21 cellular contexts compared by ENCODE assay signal in genomic region chr7:100972002-100972347, GRCh38. TPM values are rescaled to one million over a fixed set of nuclear protein-coding genes. Genes with fewer than 3 reads are reported as not detected.
DNase-seq lines count a peak whose midpoint lies in the region; ATAC-seq and TF ChIP-seq lines count a peak whose summit lies in the region.
"Had no signal": no experiment of that assay in that cellular context is flagged by ENCODE, and none has a peak within 500 bp of the region (broad histone marks: within the 10 kb centered on the region; RNA-seq: fewer than 3 reads in every experiment).

No MANE protein-coding gene starts in this region.

- TF ChIP-seq CTCF in activated CD8-positive, alpha-beta T cell treated with anti-CD3 and anti-CD28 coated beads for 36 hours (IDR thresholded peaks at IDR 0.05): no peak

- H3K9me3 Mint-ChIP-seq in activated T-helper 17 cell treated with anti-CD3 and anti-CD28 coated beads, Interleukin-2, amount 50 U/mL, for 72 hours: no peaks in the 10 kb centered on the region
- no peaks in the 10 kb centered on the region for H3K9me3 Mint-ChIP-seq in stimulated activated effector memory CD8-positive, alpha-beta T cell treated with anti-CD3 and anti-CD28 coated beads, Interleukin-12 subunit alpha, Interleukin-12 subunit beta, amount 100 ng/mL, for 72 hours
- H3K9me3 Mint-ChIP-seq in activated CD8-positive, alpha-beta T cell treated with anti-CD3 and anti-CD28 coated beads for 36 hours: peaks cover 3% of the 10 kb centered on the region

- ATAC-seq in activated T-helper 17 cell treated with anti-CD3 and anti-CD28 coated beads, Interleukin-2, amount 50 U/mL, for 72 hours (replicated peaks): peak; percentile 14
- ATAC-seq in stimulated activated effector memory CD8-positive, alpha-beta T cell treated with anti-CD3 and anti-CD28 coated beads, Interleukin-12 subunit alpha, Interleukin-12 subunit beta, amount 100 ng/mL, for 72 hours: peak; percentile 8
- no peak for ATAC-seq in activated CD8-positive, alpha-beta T cell treated with anti-CD3 and anti-CD28 coated beads for 36 hours
- ATAC-seq: GM12878 had no signal

- no peak overlapping the region for H3K27ac Mint-ChIP-seq in activated T-helper 17 cell treated with anti-CD3 and anti-CD28 coated beads, Interleukin-2, amount 50 U/mL, for 72 hours
- H3K27ac Mint-ChIP-seq in stimulated activated effector memory CD8-positive, alpha-beta T cell treated with anti-CD3 and anti-CD28 coated beads, Interleukin-12 subunit alpha, Interleukin-12 subunit beta, amount 100 ng/mL, for 72 hours: no peak overlapping the region
- H3K27ac Mint-ChIP-seq in activated CD8-positive, alpha-beta T cell treated with anti-CD3 and anti-CD28 coated beads for 36 hours: no peak overlapping the region
- H3K27ac Mint-ChIP-seq: CD4-positive, CD25-positive, alpha-beta regulatory T cell had no signal

- H3K4me1 Mint-ChIP-seq in activated T-helper 17 cell treated with anti-CD3 and anti-CD28 coated beads, Interleukin-2, amount 50 U/mL, for 72 hours: peaks cover 7% of the 10 kb centered on the region
- H3K4me1 Mint-ChIP-seq in stimulated activated effector memory CD8-positive, alpha-beta T cell treated with anti-CD3 and anti-CD28 coated beads, Interleukin-12 subunit alpha, Interleukin-12 subunit beta, amount 100 ng/mL, for 72 hours: peaks cover 9% of the 10 kb centered on the region
- peaks cover 5% of the 10 kb centered on the region for H3K4me1 Mint-ChIP-seq in activated CD8-positive, alpha-beta T cell treated with anti-CD3 and anti-CD28 coated beads for 36 hours (ENCODE audit: low read depth)

- CTCF ChIA-PET in activated CD8-positive, alpha-beta T cell treated with anti-CD3 and anti-CD28 coated beads for 36 hours (lab: Charles Lee): interaction anchor here (2.1 kb wide), 1 partner anchor 87 kb away, joined by 6 read pairs; no protein-coding TSS in a partner anchor

- POLR2A ChIA-PET in activated CD8-positive, alpha-beta T cell treated with anti-CD3 and anti-CD28 coated beads for 36 hours (lab: Charles Lee): no interaction called here

- no peak overlapping the region for H3K4me3 Mint-ChIP-seq in activated T-helper 17 cell treated with anti-CD3 and anti-CD28 coated beads, Interleukin-2, amount 50 U/mL, for 72 hours
- H3K4me3 Mint-ChIP-seq in stimulated activated effector memory CD8-positive, alpha-beta T cell treated with anti-CD3 and anti-CD28 coated beads, Interleukin-12 subunit alpha, Interleukin-12 subunit beta, amount 100 ng/mL, for 72 hours: no peak overlapping the region
- no peak overlapping the region for H3K4me3 Mint-ChIP-seq in activated CD8-positive, alpha-beta T cell treated with anti-CD3 and anti-CD28 coated beads for 36 hours
- H3K4me3 Mint-ChIP-seq: CD4-positive, CD25-positive, alpha-beta regulatory T cell; CD8-positive, alpha-beta memory T cell had no signal

- DNase-seq in epidermal melanocyte (ENCODE audit: insufficient read length, low spot score) (peak; percentile 3), occipital lobe (lab: John Stamatoyannopoulos, UW) (no peak), NCI-H1436 (lab: John Stamatoyannopoulos, UW) (no peak), NCI-H187 (lab: John Stamatoyannopoulos, UW) (no peak)
- no peak for DNase-seq in stimulated activated effector memory CD8-positive, alpha-beta T cell treated with anti-CD3 and anti-CD28 coated beads, Interleukin-12 subunit alpha, Interleukin-12 subunit beta, amount 100 ng/mL, for 72 hours (ENCODE audit: low spot score in 2 of 2)
- DNase-seq in activated CD8-positive, alpha-beta T cell treated with anti-CD3 and anti-CD28 coated beads for 36 hours: no peak
- DNase-seq: ACHN; BE2C; C1 segment of cervical spinal cord; CD4-positive, CD25-positive, alpha-beta regulatory T cell; CD8-positive, alpha-beta memory T cell; COR-L47; DMS 273 treated with DMSO at 0.1 percent for 48 hours; DMS53; DND-41; EL had no signal

- peaks cover 42% of the 10 kb centered on the region for H3K27me3 Mint-ChIP-seq in activated T-helper 17 cell treated with anti-CD3 and anti-CD28 coated beads, Interleukin-2, amount 50 U/mL, for 72 hours
- H3K27me3 Mint-ChIP-seq in activated CD8-positive, alpha-beta T cell treated with anti-CD3 and anti-CD28 coated beads for 36 hours: peaks cover 28% of the 10 kb centered on the region

- H3K36me3 Mint-ChIP-seq in activated T-helper 17 cell treated with anti-CD3 and anti-CD28 coated beads, Interleukin-2, amount 50 U/mL, for 72 hours (ENCODE audit: low read depth): no peaks in the 10 kb centered on the region
- peaks cover 4% of the 10 kb centered on the region for H3K36me3 Mint-ChIP-seq in stimulated activated effector memory CD8-positive, alpha-beta T cell treated with anti-CD3 and anti-CD28 coated beads, Interleukin-12 subunit alpha, Interleukin-12 subunit beta, amount 100 ng/mL, for 72 hours
- H3K36me3 Mint-ChIP-seq in activated CD8-positive, alpha-beta T cell treated with anti-CD3 and anti-CD28 coated beads for 36 hours (ENCODE audit: low read depth): no peaks in the 10 kb centered on the region

- intact Hi-C loops in activated CD8-positive, alpha-beta T cell treated with anti-CD3 and anti-CD28 coated beads for 36 hours (cut with micrococcal nuclease): no loop called here

RNA-seq across cellular contexts. Expression of gene MUC12, which starts 2.6 kb away (rescaled TPM):
- total RNA-seq in activated T-helper 17 cell treated with anti-CD3 and anti-CD28 coated beads, Interleukin-2, amount 50 U/mL, for 72 hours: under 1 TPM; 0.79 to 0.93 TPM
- total RNA-seq in occipital lobe: not detected
- total RNA-seq in activated CD8-positive, alpha-beta T cell treated with anti-CD3 and anti-CD28 coated beads for 36 hours: under 1 TPM in 1 of 2 experiments, not detected in 1; 0.54 TPM
- total RNA-seq: CD4-positive, CD25-positive, alpha-beta regulatory T cell; G401; HT1080 had no signal

RNA-seq across cellular contexts. Expression of gene MUC3A, which starts 22.6 kb away (rescaled TPM):
- total RNA-seq in activated T-helper 17 cell treated with anti-CD3 and anti-CD28 coated beads, Interleukin-2, amount 50 U/mL, for 72 hours: under 1 TPM in 1 of 2 donors, not detected in 1; 0.11 TPM
- 0.47 TPM for total RNA-seq in occipital lobe
- total RNA-seq in activated CD8-positive, alpha-beta T cell treated with anti-CD3 and anti-CD28 coated beads for 36 hours: not detected
- total RNA-seq: CD4-positive, CD25-positive, alpha-beta regulatory T cell; CD8-positive, alpha-beta memory T cell; G401; HT1080 had no signal

RNA-seq across cellular contexts. Expression of gene MUC17, which starts 47.9 kb away (rescaled TPM):
- not detected for total RNA-seq in activated T-helper 17 cell treated with anti-CD3 and anti-CD28 coated beads, Interleukin-2, amount 50 U/mL, for 72 hours
- total RNA-seq in occipital lobe: not detected
- total RNA-seq in activated CD8-positive, alpha-beta T cell treated with anti-CD3 and anti-CD28 coated beads for 36 hours: not detected
- total RNA-seq: CD4-positive, CD25-positive, alpha-beta regulatory T cell; CD8-positive, alpha-beta memory T cell; G401; GM12878; H1; HT1080 had no signal
